Comparison of ENCODE assay signal across 17 cellular contexts in the genomic region with DNA sequence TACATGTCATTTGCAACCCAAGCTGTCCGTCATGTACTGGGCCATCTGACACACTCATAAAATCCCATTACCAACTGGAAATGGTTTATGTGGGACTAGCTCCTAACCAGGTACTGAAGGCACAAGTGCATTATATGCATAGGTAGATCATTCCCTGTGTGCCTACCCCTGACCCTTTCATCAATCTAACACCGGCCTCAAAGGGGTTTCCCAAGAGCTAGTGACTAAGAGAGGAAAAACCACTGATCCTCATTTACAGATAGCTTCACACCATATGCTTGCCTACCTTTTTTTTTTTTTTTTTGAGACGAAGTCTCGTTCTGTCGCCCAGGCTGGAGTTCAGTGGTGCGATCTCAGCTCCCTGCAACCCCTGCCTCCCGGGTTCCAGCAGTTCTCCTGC.
"Had no signal": no experiment of that assay in that cellular context is flagged by ENCODE, and none has a peak within 500 bp of the region (broad histone marks: within the 10 kb centered on the region; RNA-seq: fewer than 3 reads in every experiment).

No MANE protein-coding gene starts in this region.

- H3K9me3 ChIP-seq: MG63 had no signal

- DNase-seq: KBM-7, MG63, NCI-H1092, NCI-H1436, NCI-H187, NCI-H2029, NCI-H2081 treated with DMSO at 0.1 percent for 48 hours, NCI-H2171 treated with DMSO at 0.1 percent for 48 hours, NCI-H345, NCI-H446 treated with DMSO at 0.1 percent for 48 hours, NCI-H510A treated with DMSO at 0.1 percent for 48 hours, NCI-H526, Right ventricle myocardium superior, RPMI8226, SIG-M5 had no signal

- H3K27me3 ChIP-seq: MG63, SJSA1 had no signal

- H3K4me1 ChIP-seq: SJSA1 had no signal

- H3K36me3 ChIP-seq: MG63, SJSA1 had no signal

- H3K27ac ChIP-seq: SJSA1, SK-N-MC had no signal

- H3K4me3 ChIP-seq: MG63, SJSA1, SK-N-MC had no signal
